Comparison of ENCODE assay signal across 1 cellular context in genomic region chr3:149188494-149188893, GRCh38.
TF ChIP-seq lines count a peak whose summit lies in the region.

No MANE protein-coding gene starts in this region.

TF ChIP-seq in GM23338, 12 proteins besides CTCF, POLR2A, EP300 and RAD21:
- TF ChIP-seq NANOG (IDR thresholded peaks at IDR 0.05; ENCODE audit: borderline replicate concordance), result no peak
- TF ChIP-seq REST (IDR thresholded peaks at IDR 0.05; ENCODE audit: unreplicated experiment), result no peak
- no peak for TF ChIP-seq EZH2 (IDR thresholded peaks at IDR 0.05; ENCODE audit: low read depth, unreplicated experiment)
- no peak for TF ChIP-seq JUNB (IDR thresholded peaks at IDR 0.05; ENCODE audit: unreplicated experiment)
- no peak for TF ChIP-seq CREB1 (CRISPR knock-in tag; IDR thresholded peaks at IDR 0.05; ENCODE audit: low read depth)
- no peak for TF ChIP-seq STAT1 (IDR thresholded peaks at IDR 0.05; ENCODE audit: unreplicated experiment)
- TF ChIP-seq ETS1 (IDR thresholded peaks at IDR 0.05), result no peak
